Comparison of ENCODE assay signal across 2 cellular contexts in the genomic region with DNA sequence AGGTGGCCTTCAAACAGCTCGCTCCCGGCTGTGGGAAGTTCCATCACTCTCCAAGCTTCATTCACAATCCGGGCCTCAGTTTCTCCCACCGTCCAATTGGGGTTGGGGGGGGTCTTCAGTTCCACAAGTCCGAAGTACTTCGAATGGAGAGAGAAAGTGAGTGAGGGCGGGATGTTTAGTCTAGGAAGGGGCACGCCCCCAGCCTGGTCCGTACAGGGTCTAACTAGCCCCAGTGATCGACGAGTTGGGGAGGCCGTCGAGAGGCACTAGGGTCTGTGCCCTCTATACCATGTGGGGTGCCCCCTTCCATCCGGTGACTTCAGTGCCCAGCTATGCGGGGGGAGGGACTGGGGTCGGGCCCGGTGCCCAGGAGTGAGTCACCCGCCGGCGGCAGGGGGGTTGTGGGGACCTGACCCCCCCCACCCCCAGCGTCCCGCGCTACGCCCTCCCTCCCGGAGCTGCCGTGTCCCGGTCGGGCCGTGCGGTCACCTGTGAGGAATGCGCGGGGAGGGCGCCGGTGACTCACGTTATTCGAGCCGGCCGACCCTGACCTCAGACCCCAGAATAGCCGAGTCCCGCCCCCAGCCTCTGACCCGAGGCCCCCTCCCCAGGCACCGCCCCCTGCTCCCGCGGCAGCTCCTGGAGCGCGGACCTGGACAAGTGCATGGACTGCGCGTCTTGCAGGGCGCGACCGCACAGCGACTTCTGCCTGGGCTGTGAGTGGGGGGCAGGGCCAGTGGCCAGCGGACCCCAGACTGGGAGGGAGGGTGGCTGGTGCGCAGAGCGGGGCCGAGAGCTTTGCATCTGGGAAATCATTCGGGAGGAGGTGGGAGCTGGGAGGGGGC.
TF ChIP-seq lines count a peak whose summit lies in the region.

No MANE protein-coding gene starts in this region.

TF ChIP-seq in HEK293, 187 proteins besides CTCF, POLR2A, EP300 and RAD21 (continued from another document and continues in another):
- TF ChIP-seq, protein P1, sequence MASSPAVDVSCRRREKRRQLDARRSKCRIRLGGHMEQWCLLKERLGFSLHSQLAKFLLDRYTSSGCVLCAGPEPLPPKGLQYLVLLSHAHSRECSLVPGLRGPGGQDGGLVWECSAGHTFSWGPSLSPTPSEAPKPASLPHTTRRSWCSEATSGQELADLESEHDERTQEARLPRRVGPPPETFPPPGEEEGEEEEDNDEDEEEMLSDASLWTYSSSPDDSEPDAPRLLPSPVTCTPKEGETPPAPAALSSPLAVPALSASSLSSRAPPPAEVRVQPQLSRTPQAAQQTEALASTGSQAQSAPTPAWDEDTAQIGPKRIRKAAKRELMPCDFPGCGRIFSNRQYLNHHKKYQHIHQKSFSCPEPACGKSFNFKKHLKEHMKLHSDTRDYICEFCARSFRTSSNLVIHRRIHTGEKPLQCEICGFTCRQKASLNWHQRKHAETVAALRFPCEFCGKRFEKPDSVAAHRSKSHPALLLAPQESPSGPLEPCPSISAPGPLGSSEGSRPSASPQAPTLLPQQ (tag by site-specific recombination; IDR thresholded peaks at IDR 0.05), result peak; percentile 85
- TF ChIP-seq ZNF776 (tag by site-specific recombination; IDR thresholded peaks at IDR 0.05; ENCODE audit: borderline replicate concordance) (no peak), IKZF3 (tag by site-specific recombination; IDR thresholded peaks at IDR 0.05) (peak; percentile 62), HOXA7 (CRISPR knock-in tag; IDR thresholded peaks at IDR 0.05; ENCODE audit: borderline replicate concordance) (no peak), ZNF350 (tag by site-specific recombination; IDR thresholded peaks at IDR 0.05) (no peak), ZIC2 (tag by site-specific recombination; IDR thresholded peaks at IDR 0.05) (peak; percentile 74), ZNF624 (tag by site-specific recombination; IDR thresholded peaks at IDR 0.05) (no peak), ZNF48 (tag by site-specific recombination; IDR thresholded peaks at IDR 0.05) (no peak), ZBTB48 (tag by site-specific recombination; IDR thresholded peaks at IDR 0.05) (peak; percentile 35; the same call in 1 of the 2 replicates), ZNF777 (tag by site-specific recombination; IDR thresholded peaks at IDR 0.05; ENCODE audit: borderline replicate concordance) (peak; percentile 56; the same call in 1 of the 2 replicates), ZNF169 (tag by site-specific recombination; IDR thresholded peaks at IDR 0.05) (no peak), ZNF549 (tag by site-specific recombination; IDR thresholded peaks at IDR 0.05) (no peak), ZNF423 (tag by site-specific recombination; IDR thresholded peaks at IDR 0.05) (no peak)
- TF ChIP-seq, protein P2, sequence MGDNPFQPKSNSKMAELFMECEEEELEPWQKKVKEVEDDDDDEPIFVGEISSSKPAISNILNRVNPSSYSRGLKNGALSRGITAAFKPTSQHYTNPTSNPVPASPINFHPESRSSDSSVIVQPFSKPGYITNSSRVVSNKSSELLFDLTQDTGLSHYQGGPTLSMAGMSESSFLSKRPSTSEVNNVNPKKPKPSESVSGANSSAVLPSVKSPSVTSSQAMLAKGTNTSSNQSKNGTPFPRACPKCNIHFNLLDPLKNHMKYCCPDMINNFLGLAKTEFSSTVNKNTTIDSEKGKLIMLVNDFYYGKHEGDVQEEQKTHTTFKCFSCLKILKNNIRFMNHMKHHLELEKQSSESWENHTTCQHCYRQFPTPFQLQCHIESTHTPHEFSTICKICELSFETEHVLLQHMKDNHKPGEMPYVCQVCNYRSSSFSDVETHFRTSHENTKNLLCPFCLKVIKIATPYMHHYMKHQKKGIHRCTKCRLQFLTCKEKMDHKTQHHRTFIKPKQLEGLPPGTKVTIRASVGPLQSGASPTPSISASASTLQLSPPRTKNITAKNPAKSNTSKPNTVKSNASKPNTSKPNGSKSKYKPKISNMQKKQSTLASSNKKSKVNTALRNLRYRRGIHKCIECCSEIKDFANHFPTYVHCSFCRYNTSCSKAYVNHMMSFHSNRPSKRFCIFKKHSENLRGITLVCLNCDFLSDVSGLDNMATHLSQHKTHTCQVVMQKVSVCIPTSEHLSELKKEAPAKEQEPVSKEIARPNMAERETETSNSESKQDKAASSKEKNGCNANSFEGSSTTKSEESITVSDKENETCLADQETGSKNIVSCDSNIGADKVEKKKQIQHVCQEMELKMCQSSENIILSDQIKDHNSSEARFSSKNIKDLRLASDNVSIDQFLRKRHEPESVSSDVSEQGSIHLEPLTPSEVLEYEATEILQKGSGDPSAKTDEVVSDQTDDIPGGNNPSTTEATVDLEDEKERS (tag by site-specific recombination; IDR thresholded peaks at IDR 0.05), result no peak
- TF ChIP-seq, protein P3, sequence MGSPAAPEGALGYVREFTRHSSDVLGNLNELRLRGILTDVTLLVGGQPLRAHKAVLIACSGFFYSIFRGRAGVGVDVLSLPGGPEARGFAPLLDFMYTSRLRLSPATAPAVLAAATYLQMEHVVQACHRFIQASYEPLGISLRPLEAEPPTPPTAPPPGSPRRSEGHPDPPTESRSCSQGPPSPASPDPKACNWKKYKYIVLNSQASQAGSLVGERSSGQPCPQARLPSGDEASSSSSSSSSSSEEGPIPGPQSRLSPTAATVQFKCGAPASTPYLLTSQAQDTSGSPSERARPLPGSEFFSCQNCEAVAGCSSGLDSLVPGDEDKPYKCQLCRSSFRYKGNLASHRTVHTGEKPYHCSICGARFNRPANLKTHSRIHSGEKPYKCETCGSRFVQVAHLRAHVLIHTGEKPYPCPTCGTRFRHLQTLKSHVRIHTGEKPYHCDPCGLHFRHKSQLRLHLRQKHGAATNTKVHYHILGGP (tag by site-specific recombination; IDR thresholded peaks at IDR 0.05), result no peak
- TF ChIP-seq, protein P4, sequence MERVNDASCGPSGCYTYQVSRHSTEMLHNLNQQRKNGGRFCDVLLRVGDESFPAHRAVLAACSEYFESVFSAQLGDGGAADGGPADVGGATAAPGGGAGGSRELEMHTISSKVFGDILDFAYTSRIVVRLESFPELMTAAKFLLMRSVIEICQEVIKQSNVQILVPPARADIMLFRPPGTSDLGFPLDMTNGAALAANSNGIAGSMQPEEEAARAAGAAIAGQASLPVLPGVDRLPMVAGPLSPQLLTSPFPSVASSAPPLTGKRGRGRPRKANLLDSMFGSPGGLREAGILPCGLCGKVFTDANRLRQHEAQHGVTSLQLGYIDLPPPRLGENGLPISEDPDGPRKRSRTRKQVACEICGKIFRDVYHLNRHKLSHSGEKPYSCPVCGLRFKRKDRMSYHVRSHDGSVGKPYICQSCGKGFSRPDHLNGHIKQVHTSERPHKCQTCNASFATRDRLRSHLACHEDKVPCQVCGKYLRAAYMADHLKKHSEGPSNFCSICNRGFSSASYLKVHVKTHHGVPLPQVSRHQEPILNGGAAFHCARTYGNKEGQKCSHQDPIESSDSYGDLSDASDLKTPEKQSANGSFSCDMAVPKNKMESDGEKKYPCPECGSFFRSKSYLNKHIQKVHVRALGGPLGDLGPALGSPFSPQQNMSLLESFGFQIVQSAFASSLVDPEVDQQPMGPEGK (tag by site-specific recombination; IDR thresholded peaks at IDR 0.05), result peak; percentile 100
- TF ChIP-seq, protein P5, sequence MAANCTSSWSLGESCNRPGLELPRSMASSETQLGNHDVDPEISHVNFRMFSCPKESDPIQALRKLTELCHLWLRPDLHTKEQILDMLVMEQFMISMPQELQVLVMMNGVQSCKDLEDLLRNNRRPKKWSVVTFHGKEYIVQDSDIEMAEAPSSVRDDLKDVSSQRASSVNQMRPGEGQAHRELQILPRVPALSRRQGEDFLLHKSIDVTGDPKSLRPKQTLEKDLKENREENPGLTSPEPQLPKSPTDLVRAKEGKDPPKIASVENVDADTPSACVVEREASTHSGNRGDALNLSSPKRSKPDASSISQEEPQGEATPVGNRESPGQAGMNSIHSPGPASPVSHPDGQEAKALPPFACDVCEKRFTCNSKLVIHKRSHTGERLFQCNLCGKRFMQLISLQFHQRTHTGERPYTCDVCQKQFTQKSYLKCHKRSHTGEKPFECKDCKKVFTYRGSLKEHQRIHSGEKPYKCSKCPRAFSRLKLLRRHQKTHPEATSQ (tag by site-specific recombination; IDR thresholded peaks at IDR 0.05), result peak; percentile 20; the same call in 1 of the 2 replicates

TF ChIP-seq in K562, 482 proteins besides CTCF, POLR2A, EP300 and RAD21 (continued from another document and continues in another):
- TF ChIP-seq HNRNPK (IDR thresholded peaks at IDR 0.05; ENCODE audit: low read depth, low read length, poor library complexity, severe bottlenecking) (no peak), POLR2AphosphoS5 (IDR thresholded peaks at IDR 0.05; ENCODE audit: control insufficient read depth, insufficient read depth, low read depth, low read length) (peak; percentile 28; the same call in 1 of the 2 replicates)
- TF ChIP-seq, protein P6, sequence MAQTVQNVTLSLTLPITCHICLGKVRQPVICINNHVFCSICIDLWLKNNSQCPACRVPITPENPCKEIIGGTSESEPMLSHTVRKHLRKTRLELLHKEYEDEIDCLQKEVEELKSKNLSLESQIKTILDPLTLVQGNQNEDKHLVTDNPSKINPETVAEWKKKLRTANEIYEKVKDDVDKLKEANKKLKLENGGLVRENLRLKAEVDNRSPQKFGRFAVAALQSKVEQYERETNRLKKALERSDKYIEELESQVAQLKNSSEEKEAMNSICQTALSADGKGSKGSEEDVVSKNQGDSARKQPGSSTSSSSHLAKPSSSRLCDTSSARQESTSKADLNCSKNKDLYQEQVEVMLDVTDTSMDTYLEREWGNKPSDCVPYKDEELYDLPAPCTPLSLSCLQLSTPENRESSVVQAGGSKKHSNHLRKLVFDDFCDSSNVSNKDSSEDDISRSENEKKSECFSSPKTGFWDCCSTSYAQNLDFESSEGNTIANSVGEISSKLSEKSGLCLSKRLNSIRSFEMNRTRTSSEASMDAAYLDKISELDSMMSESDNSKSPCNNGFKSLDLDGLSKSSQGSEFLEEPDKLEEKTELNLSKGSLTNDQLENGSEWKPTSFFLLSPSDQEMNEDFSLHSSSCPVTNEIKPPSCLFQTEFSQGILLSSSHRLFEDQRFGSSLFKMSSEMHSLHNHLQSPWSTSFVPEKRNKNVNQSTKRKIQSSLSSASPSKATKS (CRISPR knock-in tag; IDR thresholded peaks at IDR 0.05), result no peak
- TF ChIP-seq, protein P7, sequence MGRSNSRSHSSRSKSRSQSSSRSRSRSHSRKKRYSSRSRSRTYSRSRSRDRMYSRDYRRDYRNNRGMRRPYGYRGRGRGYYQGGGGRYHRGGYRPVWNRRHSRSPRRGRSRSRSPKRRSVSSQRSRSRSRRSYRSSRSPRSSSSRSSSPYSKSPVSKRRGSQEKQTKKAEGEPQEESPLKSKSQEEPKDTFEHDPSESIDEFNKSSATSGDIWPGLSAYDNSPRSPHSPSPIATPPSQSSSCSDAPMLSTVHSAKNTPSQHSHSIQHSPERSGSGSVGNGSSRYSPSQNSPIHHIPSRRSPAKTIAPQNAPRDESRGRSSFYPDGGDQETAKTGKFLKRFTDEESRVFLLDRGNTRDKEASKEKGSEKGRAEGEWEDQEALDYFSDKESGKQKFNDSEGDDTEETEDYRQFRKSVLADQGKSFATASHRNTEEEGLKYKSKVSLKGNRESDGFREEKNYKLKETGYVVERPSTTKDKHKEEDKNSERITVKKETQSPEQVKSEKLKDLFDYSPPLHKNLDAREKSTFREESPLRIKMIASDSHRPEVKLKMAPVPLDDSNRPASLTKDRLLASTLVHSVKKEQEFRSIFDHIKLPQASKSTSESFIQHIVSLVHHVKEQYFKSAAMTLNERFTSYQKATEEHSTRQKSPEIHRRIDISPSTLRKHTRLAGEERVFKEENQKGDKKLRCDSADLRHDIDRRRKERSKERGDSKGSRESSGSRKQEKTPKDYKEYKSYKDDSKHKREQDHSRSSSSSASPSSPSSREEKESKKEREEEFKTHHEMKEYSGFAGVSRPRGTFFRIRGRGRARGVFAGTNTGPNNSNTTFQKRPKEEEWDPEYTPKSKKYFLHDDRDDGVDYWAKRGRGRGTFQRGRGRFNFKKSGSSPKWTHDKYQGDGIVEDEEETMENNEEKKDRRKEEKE (IDR thresholded peaks at IDR 0.05; ENCODE audit: borderline replicate concordance in 1 of 2, control insufficient read depth in 1 of 2, low read depth in 2 of 2, low read length in 1 of 2), result no peak
- TF ChIP-seq, protein P8, sequence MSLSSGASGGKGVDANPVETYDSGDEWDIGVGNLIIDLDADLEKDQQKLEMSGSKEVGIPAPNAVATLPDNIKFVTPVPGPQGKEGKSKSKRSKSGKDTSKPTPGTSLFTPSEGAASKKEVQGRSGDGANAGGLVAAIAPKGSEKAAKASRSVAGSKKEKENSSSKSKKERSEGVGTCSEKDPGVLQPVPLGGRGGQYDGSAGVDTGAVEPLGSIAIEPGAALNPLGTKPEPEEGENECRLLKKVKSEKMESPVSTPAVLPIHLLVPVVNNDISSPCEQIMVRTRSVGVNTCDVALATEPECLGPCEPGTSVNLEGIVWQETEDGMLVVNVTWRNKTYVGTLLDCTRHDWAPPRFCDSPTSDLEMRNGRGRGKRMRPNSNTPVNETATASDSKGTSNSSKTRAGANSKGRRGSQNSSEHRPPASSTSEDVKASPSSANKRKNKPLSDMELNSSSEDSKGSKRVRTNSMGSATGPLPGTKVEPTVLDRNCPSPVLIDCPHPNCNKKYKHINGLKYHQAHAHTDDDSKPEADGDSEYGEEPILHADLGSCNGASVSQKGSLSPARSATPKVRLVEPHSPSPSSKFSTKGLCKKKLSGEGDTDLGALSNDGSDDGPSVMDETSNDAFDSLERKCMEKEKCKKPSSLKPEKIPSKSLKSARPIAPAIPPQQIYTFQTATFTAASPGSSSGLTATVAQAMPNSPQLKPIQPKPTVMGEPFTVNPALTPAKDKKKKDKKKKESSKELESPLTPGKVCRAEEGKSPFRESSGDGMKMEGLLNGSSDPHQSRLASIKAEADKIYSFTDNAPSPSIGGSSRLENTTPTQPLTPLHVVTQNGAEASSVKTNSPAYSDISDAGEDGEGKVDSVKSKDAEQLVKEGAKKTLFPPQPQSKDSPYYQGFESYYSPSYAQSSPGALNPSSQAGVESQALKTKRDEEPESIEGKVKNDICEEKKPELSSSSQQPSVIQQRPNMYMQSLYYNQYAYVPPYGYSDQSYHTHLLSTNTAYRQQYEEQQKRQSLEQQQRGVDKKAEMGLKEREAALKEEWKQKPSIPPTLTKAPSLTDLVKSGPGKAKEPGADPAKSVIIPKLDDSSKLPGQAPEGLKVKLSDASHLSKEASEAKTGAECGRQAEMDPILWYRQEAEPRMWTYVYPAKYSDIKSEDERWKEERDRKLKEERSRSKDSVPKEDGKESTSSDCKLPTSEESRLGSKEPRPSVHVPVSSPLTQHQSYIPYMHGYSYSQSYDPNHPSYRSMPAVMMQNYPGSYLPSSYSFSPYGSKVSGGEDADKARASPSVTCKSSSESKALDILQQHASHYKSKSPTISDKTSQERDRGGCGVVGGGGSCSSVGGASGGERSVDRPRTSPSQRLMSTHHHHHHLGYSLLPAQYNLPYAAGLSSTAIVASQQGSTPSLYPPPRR (CRISPR knock-in tag; IDR thresholded peaks at IDR 0.05; ENCODE audit: borderline replicate concordance), result 0 out of 2 replicates have a peak, but pooled peaks have one; percentile 49
- TF ChIP-seq, protein P9, sequence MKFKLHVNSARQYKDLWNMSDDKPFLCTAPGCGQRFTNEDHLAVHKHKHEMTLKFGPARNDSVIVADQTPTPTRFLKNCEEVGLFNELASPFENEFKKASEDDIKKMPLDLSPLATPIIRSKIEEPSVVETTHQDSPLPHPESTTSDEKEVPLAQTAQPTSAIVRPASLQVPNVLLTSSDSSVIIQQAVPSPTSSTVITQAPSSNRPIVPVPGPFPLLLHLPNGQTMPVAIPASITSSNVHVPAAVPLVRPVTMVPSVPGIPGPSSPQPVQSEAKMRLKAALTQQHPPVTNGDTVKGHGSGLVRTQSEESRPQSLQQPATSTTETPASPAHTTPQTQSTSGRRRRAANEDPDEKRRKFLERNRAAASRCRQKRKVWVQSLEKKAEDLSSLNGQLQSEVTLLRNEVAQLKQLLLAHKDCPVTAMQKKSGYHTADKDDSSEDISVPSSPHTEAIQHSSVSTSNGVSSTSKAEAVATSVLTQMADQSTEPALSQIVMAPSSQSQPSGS (CRISPR knock-in tag; IDR thresholded peaks at IDR 0.05), result no peak
